1 cellular context compared by ENCODE assay signal in the genomic region with DNA sequence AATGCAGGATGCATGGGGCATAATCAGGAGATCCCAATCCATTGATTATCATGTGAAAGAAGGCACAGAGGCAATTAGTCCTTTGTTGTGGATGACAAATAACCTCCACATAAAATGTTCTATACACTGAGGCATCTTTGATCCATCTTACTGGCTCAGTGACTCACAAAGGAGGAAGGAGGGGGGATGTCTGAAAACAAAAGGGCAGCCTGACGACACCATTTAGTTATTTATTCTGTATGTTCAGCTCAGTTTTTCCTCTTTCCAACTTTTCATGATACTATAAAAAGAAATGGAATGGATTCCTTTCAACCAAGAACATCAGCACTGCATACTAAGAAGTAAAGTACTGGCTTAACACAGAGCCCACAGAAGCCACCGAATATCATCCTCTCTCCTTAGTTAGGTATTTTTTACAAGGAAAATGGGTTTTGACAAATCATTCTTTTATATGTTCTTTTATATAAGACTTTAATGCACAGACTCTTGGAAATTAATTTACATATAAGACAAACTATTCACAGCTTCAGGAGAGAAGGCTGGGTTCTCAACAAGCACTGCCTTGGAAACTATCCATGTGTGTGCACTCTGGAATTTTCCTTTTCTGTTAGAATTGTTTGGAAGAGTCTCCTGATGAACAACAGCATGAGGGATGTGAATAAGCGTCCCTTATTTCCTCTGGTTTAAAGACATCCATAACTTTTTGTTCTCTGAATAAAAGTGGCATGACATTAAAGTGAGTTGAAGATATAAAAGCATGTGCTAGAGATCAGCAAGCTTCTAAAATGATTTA.
TF ChIP-seq lines count a peak whose summit lies in the region.

No MANE protein-coding gene starts in this region.

TF ChIP-seq in HepG2, 621 proteins besides CTCF, POLR2A, EP300 and RAD21:
- TF ChIP-seq, protein P1, sequence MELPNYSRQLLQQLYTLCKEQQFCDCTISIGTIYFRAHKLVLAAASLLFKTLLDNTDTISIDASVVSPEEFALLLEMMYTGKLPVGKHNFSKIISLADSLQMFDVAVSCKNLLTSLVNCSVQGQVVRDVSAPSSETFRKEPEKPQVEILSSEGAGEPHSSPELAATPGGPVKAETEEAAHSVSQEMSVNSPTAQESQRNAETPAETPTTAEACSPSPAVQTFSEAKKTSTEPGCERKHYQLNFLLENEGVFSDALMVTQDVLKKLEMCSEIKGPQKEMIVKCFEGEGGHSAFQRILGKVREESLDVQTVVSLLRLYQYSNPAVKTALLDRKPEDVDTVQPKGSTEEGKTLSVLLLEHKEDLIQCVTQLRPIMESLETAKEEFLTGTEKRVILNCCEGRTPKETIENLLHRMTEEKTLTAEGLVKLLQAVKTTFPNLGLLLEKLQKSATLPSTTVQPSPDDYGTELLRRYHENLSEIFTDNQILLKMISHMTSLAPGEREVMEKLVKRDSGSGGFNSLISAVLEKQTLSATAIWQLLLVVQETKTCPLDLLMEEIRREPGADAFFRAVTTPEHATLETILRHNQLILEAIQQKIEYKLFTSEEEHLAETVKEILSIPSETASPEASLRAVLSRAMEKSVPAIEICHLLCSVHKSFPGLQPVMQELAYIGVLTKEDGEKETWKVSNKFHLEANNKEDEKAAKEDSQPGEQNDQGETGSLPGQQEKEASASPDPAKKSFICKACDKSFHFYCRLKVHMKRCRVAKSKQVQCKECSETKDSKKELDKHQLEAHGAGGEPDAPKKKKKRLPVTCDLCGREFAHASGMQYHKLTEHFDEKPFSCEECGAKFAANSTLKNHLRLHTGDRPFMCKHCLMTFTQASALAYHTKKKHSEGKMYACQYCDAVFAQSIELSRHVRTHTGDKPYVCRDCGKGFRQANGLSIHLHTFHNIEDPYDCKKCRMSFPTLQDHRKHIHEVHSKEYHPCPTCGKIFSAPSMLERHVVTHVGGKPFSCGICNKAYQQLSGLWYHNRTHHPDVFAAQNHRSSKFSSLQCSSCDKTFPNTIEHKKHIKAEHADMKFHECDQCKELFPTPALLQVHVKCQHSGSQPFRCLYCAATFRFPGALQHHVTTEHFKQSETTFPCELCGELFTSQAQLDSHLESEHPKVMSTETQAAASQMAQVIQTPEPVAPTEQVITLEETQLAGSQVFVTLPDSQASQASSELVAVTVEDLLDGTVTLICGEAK (IDR thresholded peaks at IDR 0.05) = no peak
- TF ChIP-seq, protein P1 (CRISPR knock-in tag; IDR thresholded peaks at IDR 0.05) = no peak
- no peak for TF ChIP-seq IKZF4 (CRISPR knock-in tag; IDR thresholded peaks at IDR 0.05; ENCODE audit: borderline replicate concordance, low read depth, not compliant biosample characterization)
- TF ChIP-seq HCFC1 (IDR thresholded peaks at IDR 0.05; ENCODE audit: low read depth, low read length) = no peak
- TF ChIP-seq, protein P2, sequence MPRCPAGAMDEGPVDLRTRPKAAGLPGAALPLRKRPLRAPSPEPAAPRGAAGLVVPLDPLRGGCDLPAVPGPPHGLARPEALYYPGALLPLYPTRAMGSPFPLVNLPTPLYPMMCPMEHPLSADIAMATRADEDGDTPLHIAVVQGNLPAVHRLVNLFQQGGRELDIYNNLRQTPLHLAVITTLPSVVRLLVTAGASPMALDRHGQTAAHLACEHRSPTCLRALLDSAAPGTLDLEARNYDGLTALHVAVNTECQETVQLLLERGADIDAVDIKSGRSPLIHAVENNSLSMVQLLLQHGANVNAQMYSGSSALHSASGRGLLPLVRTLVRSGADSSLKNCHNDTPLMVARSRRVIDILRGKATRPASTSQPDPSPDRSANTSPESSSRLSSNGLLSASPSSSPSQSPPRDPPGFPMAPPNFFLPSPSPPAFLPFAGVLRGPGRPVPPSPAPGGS (CRISPR knock-in tag; IDR thresholded peaks at IDR 0.05) = no peak
- no peak for TF ChIP-seq GTF2F1 (IDR thresholded peaks at IDR 0.05; ENCODE audit: low read length)
- no peak for TF ChIP-seq ZNF839 (CRISPR knock-in tag; IDR thresholded peaks at IDR 0.05; ENCODE audit: borderline replicate concordance)
- TF ChIP-seq ZNF20 (CRISPR knock-in tag; IDR thresholded peaks at IDR 0.05) = no peak
- TF ChIP-seq ZNF260 (CRISPR knock-in tag; IDR thresholded peaks at IDR 0.05; ENCODE audit: borderline replicate concordance, low read depth) = no peak
- TF ChIP-seq, protein P3, sequence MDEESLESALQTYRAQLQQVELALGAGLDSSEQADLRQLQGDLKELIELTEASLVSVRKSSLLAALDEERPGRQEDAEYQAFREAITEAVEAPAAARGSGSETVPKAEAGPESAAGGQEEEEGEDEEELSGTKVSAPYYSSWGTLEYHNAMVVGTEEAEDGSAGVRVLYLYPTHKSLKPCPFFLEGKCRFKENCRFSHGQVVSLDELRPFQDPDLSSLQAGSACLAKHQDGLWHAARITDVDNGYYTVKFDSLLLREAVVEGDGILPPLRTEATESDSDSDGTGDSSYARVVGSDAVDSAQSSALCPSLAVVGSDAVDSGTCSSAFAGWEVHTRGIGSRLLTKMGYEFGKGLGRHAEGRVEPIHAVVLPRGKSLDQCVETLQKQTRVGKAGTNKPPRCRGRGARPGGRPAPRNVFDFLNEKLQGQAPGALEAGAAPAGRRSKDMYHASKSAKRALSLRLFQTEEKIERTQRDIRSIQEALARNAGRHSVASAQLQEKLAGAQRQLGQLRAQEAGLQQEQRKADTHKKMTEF (CRISPR knock-in tag; IDR thresholded peaks at IDR 0.05) = no peak
- no peak for TF ChIP-seq EZH2 (conservative IDR thresholded peaks at IDR 0.05; ENCODE audit: low read depth, low read length)
- no peak for TF ChIP-seq ZNF441 (CRISPR knock-in tag; IDR thresholded peaks at IDR 0.05; ENCODE audit: borderline replicate concordance)
- TF ChIP-seq THAP11 (CRISPR knock-in tag; IDR thresholded peaks at IDR 0.05) = no peak
- TF ChIP-seq ZNF3 (CRISPR knock-in tag; IDR thresholded peaks at IDR 0.05) = no peak
- TF ChIP-seq ZFP90 (CRISPR knock-in tag; IDR thresholded peaks at IDR 0.05; ENCODE audit: borderline replicate concordance) = no peak
- TF ChIP-seq, protein P4, sequence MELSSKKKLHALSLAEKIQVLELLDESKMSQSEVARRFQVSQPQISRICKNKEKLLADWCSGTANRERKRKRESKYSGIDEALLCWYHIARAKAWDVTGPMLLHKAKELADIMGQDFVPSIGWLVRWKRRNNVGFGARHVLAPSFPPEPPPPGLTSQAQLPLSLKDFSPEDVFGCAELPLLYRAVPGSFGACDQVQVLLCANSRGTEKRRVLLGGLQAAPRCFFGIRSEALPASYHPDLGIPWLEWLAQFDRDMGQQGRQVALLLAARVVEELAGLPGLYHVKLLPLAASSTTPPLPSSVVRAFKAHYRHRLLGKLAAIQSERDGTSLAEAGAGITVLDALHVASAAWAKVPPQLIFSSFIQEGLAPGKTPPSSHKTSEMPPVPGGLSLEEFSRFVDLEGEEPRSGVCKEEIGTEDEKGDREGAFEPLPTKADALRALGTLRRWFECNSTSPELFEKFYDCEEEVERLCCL (CRISPR knock-in tag; IDR thresholded peaks at IDR 0.05; ENCODE audit: borderline replicate concordance) = no peak
